In genomic region chr6:41252401-41252800, GRCh38 we compare ENCODE assay signal across 10 cellular contexts. TPM values are rescaled to one million over a fixed set of nuclear protein-coding genes. Genes with fewer than 3 reads are reported as not detected.
"Had no signal": no experiment of that assay in that cellular context is flagged by ENCODE, and none has a peak within 500 bp of the region (broad histone marks: within the 10 kb centered on the region; RNA-seq: fewer than 3 reads in every experiment).

No MANE protein-coding gene starts in this region.

- H2AFZ ChIP-seq: GM23248 had no signal

- H3K9me3 ChIP-seq: HAP-1 had no signal

- DNase-seq: GM23248, GOT3, H7, IMR-90, KG1 had no signal

- H3K4me1 ChIP-seq: HAP-1 had no signal

- ATAC-seq: HCT116, K562 had no signal

- H3K4me3 ChIP-seq: GM23248, HAP-1, K562 had no signal

- H3K36me3 ChIP-seq: HAP-1 had no signal

- H3K27ac ChIP-seq: GM23248, HL-60 had no signal

- FAIRE-seq: K562 had no signal

- H3K9ac ChIP-seq: GM23248 had no signal

RNA-seq across cellular contexts. Expression of gene TREML4, which starts 24.3 kb away (rescaled TPM):
- total RNA-seq: GM23248, H7, HT1080, IMR-90, K562 had no signal
- polyA plus RNA-seq: GM23248, IMR-90, K562 had no signal

RNA-seq across cellular contexts. Expression of gene TREM1, which starts 34.1 kb away (rescaled TPM):
- total RNA-seq: GM23248, H7, HT1080, IMR-90, K562 had no signal
- polyA plus RNA-seq: GM23248, IMR-90, K562 had no signal

RNA-seq across cellular contexts. Expression of gene TREML2, which starts 51.5 kb away (rescaled TPM):
- total RNA-seq: GM23248, H7, HT1080, IMR-90 had no signal
- polyA plus RNA-seq: GM23248, IMR-90 had no signal
